ENCODE assay signal across 12 cellular contexts in the genomic region with DNA sequence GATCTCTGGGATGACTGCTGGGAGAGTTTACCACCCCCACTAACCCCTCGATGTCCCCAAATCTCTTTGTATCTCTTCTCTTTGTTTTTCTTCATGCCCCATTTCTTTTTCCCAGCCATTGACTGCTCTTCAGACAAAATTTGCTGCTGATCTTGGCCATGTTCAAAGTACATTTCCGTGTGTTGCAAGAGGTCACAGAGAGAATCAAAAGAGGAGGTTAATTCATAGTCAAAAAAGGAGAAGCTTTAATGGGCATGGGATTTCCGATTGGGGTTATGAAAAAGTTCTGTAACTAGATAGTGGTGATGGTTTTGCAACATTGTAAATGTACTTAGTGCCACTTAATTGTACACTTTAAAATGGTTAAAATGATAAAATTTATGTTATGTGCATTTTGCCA.
"Had no signal": no experiment of that assay in that cellular context is flagged by ENCODE, and none has a peak within 500 bp of the region (broad histone marks: within the 10 kb centered on the region; RNA-seq: fewer than 3 reads in every experiment).

No MANE protein-coding gene starts in this region.

- H3K9me3 ChIP-seq: heart left ventricle, lower lobe of right lung had no signal

- DNase-seq: activated CD4-positive, alpha-beta T cell treated with anti-CD3 and anti-CD28 coated beads, Interleukin-2, amount 10 ng/mL, durations not matched to agents 24 days and 14 days; activated CD4-positive, CD25-positive, alpha-beta regulatory T cell; activated CD8-positive, alpha-beta memory T cell treated with anti-CD3 and anti-CD28 coated beads, Interleukin-2, amount 50 U/mL, for 48 hours; anterior cingulate cortex; brain microvascular endothelial cell; effector memory CD4-positive, alpha-beta T cell; heart left ventricle; immature natural killer cell; lower lobe of right lung; stimulated activated CD4-positive, alpha-beta T cell treated with anti-CD3 and anti-CD28 coated beads, Interleukin-2, amount 100 ng/mL, for 48 hours had no signal

- H3K4me3 ChIP-seq: heart left ventricle, lower lobe of right lung had no signal

- H3K36me3 ChIP-seq: brain microvascular endothelial cell, lower lobe of right lung had no signal

- H3K9ac ChIP-seq: parathyroid adenoma had no signal

- H3K27me3 ChIP-seq: brain microvascular endothelial cell had no signal

- H3K27ac ChIP-seq: brain microvascular endothelial cell, heart left ventricle, lower lobe of right lung, parathyroid adenoma had no signal

- H3K4me1 ChIP-seq: parathyroid adenoma had no signal

- ATAC-seq: heart left ventricle; lower lobe of right lung; stimulated activated memory B cell treated with anti-CD40 and anti-IgM and Interleukin-4, amounts not matched to agents 10 μg/mL and 1 μg/mL and 100 μg/mL, for 72 hours had no signal
